In the genomic region with DNA sequence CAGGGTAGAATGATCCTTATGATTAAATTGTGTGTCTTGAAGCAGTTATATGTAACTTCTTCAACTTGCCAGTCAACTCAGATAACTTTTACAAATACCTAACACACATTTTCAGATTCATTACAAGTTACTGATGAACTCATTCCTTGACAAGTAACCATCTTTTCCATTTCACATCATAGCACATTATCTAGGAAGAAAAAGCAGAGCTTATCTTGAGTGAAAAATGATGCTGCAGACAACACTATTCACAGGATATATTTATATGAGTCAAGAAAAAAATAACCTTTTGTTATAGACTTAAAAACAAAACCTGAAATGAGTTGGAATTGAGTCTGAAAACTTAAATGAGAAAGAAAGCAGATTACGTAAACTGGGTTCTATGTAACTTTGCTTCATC, we compare ENCODE assay signal across 17 cellular contexts.
A peak's percentile ranks its signal among the peaks of the same experiment; 100 is the strongest.
DNase-seq lines count a peak whose midpoint lies in the region; ATAC-seq and TF ChIP-seq lines count a peak whose summit lies in the region.
"Had no signal": no experiment of that assay in that cellular context is flagged by ENCODE, and none has a peak within 500 bp of the region (broad histone marks: within the 10 kb centered on the region; RNA-seq: fewer than 3 reads in every experiment).

No MANE protein-coding gene starts in this region.

- CTCF ChIA-PET in CD8-positive, alpha-beta T cell (lab: Charles Lee), result interaction anchor here (2.2 kb wide), 1 partner anchor 69 kb away, joined by 9 read pairs; no protein-coding TSS in a partner anchor

- DNase-seq in activated T-cell treated with anti-CD3 and anti-CD28 coated beads, Interleukin-2, amount 50 U/mL, for 24 hours, result no peak
- no peak for DNase-seq in activated T-cell treated with anti-CD3 and anti-CD28 coated beads, Interleukin-2, amount 50 U/mL, for 1 hour
- DNase-seq in CD8-positive, alpha-beta T cell, result no peak
- DNase-seq in smooth muscle cell (lab: John Stamatoyannopoulos, UW; ENCODE audit: unreplicated experiment), result no peak
- DNase-seq in kidney glomerular epithelial cell (lab: John Stamatoyannopoulos, UW), result no peak
- DNase-seq in NCI-H446 treated with DMSO at 0.1 percent for 48 hours (lab: John Stamatoyannopoulos, UW), result no peak
- DNase-seq: DMS79; NCI-H1694 treated with DMSO at 0.1 percent for 48 hours; NCI-H510A; NCI-H748 treated with DMSO at 0.1 percent for 48 hours; NK-92 treated with Interleukin-12 subunit alpha and Interleukin-12 subunit beta, amount 100 ng/mL, for 24 hours; Peyer's patch had no signal

- no peaks in the 10 kb centered on the region for H3K9me3 ChIP-seq in CD8-positive, alpha-beta T cell (ENCODE audit: low read length)
- H3K9me3 ChIP-seq in smooth muscle cell (replicated peaks; ENCODE audit: low read depth), result no peaks in the 10 kb centered on the region
- H3K9me3 ChIP-seq: A549, BLaER1, Peyer's patch had no signal

- H3K4me3 Mint-ChIP-seq in activated T-cell treated with anti-CD3 and anti-CD28 coated beads, Interleukin-2, amount 50 U/mL, for 24 hours, result no peak overlapping the region
- peak overlapping the region; percentile 30 for H3K4me3 Mint-ChIP-seq in CD8-positive, alpha-beta T cell
- peak overlapping the region; percentile 56 for H3K4me3 Mint-ChIP-seq in activated T-helper 17 cell treated with anti-CD3 and anti-CD28 coated beads, Interleukin-2, amount 50 U/mL, for 72 hours

- H3K4me1 ChIP-seq in CD8-positive, alpha-beta T cell (ENCODE audit: insufficient read depth, low read length), result peaks cover 95% of the 10 kb centered on the region
- H3K4me1 ChIP-seq in smooth muscle cell (ENCODE audit: low read depth), result no peaks in the 10 kb centered on the region
- H3K4me1 ChIP-seq: A549, Peyer's patch had no signal

- peaks cover 48% of the 10 kb centered on the region for H3K79me2 ChIP-seq in smooth muscle cell (ENCODE audit: low read depth)

- H3K9ac ChIP-seq in smooth muscle cell (ENCODE audit: low read depth), result no peak overlapping the region
- H3K9ac ChIP-seq: BLaER1 had no signal

- no peak for ATAC-seq in CD8-positive, alpha-beta T cell
- peak; percentile 66 for ATAC-seq in activated T-helper 17 cell treated with anti-CD3 and anti-CD28 coated beads, Interleukin-2, amount 50 U/mL, for 72 hours (replicated peaks)
- ATAC-seq in HG03108 (IDR thresholded peaks at IDR 0.05; ENCODE audit: unreplicated experiment), result no peak
- ATAC-seq: A549, K562 had no signal

- H3K36me3 ChIP-seq in CD8-positive, alpha-beta T cell (ENCODE audit: insufficient read depth, low read length), result peaks cover 18% of the 10 kb centered on the region
- H3K36me3 ChIP-seq in smooth muscle cell (ENCODE audit: low read depth), result no peaks in the 10 kb centered on the region
- H3K36me3 ChIP-seq: Peyer's patch had no signal

- peak overlapping the region; percentile 90 for H3K27ac Mint-ChIP-seq in activated T-cell treated with anti-CD3 and anti-CD28 coated beads, Interleukin-2, amount 50 U/mL, for 24 hours
- H3K27ac Mint-ChIP-seq in CD8-positive, alpha-beta T cell, result peak overlapping the region; percentile 86
- peak overlapping the region; percentile 85 for H3K27ac Mint-ChIP-seq in activated T-helper 17 cell treated with anti-CD3 and anti-CD28 coated beads, Interleukin-2, amount 50 U/mL, for 72 hours

- H3K27ac ChIP-seq in CD8-positive, alpha-beta T cell (ENCODE audit: low read depth, low read length), result no peak overlapping the region
- H3K27ac ChIP-seq in smooth muscle cell (ENCODE audit: low read depth), result peak overlapping the region; percentile 69
- H3K27ac ChIP-seq: A549, BLaER1, Peyer's patch had no signal

- no peak overlapping the region for H3K4me3 ChIP-seq in CD8-positive, alpha-beta T cell (ENCODE audit: low read depth, low read length)
- no peak overlapping the region for H3K4me3 ChIP-seq in smooth muscle cell
- H3K4me3 ChIP-seq: A549, BLaER1, K562, Peyer's patch had no signal

- POLR2A ChIA-PET in CD8-positive, alpha-beta T cell (lab: Charles Lee), result interaction anchor here (0.6 to 5.1 kb wide), 6 partner anchors 9 to 67 kb away, joined by 3 to 20 read pairs (median 4); no protein-coding TSS in a partner anchor

- H4K20me1 ChIP-seq in smooth muscle cell (ENCODE audit: low read depth), result peaks cover 29% of the 10 kb centered on the region

- no peak overlapping the region for H2AFZ ChIP-seq in smooth muscle cell (ENCODE audit: low read depth)

- WGBS in smooth muscle cell (ENCODE audit: low lambda C conversion rate), result 96% methylated on average over 1 of the region's 1 CpG

- H3K4me1 Mint-ChIP-seq in activated T-cell treated with anti-CD3 and anti-CD28 coated beads, Interleukin-2, amount 50 U/mL, for 24 hours (ENCODE audit: low read depth), result peaks cover 93% of the 10 kb centered on the region
- H3K4me1 Mint-ChIP-seq in CD8-positive, alpha-beta T cell (ENCODE audit: low read depth), result peaks cover 91% of the 10 kb centered on the region
- peaks cover 52% of the 10 kb centered on the region for H3K4me1 Mint-ChIP-seq in activated T-helper 17 cell treated with anti-CD3 and anti-CD28 coated beads, Interleukin-2, amount 50 U/mL, for 72 hours

- no peaks in the 10 kb centered on the region for H3F3A ChIP-seq in smooth muscle cell (ENCODE audit: low read depth)

- no peaks in the 10 kb centered on the region for H3K27me3 ChIP-seq in CD8-positive, alpha-beta T cell (ENCODE audit: insufficient read depth, low read length)
- no peaks in the 10 kb centered on the region for H3K27me3 ChIP-seq in smooth muscle cell (ENCODE audit: low read depth)
- H3K27me3 ChIP-seq: BLaER1, Peyer's patch had no signal

- H3K4me2 ChIP-seq in smooth muscle cell, result no peak overlapping the region
- H3K4me2 ChIP-seq: A549 had no signal

- H3K9me3 Mint-ChIP-seq in activated T-cell treated with anti-CD3 and anti-CD28 coated beads, Interleukin-2, amount 50 U/mL, for 24 hours, result no peaks in the 10 kb centered on the region
- no peaks in the 10 kb centered on the region for H3K9me3 Mint-ChIP-seq in CD8-positive, alpha-beta T cell
- H3K9me3 Mint-ChIP-seq in activated T-helper 17 cell treated with anti-CD3 and anti-CD28 coated beads, Interleukin-2, amount 50 U/mL, for 72 hours, result no peaks in the 10 kb centered on the region

- intact Hi-C loops in CD8-positive, alpha-beta T cell (cut with DNase I, micrococcal nuclease), result no loop called here

- H3K27me3 Mint-ChIP-seq in activated T-cell treated with anti-CD3 and anti-CD28 coated beads, Interleukin-2, amount 50 U/mL, for 24 hours, result no peaks in the 10 kb centered on the region
- H3K27me3 Mint-ChIP-seq in CD8-positive, alpha-beta T cell (ENCODE audit: low read depth), result no peaks in the 10 kb centered on the region
- H3K27me3 Mint-ChIP-seq in activated T-helper 17 cell treated with anti-CD3 and anti-CD28 coated beads, Interleukin-2, amount 50 U/mL, for 72 hours, result no peaks in the 10 kb centered on the region

- peaks cover 63% of the 10 kb centered on the region for H3K36me3 Mint-ChIP-seq in activated T-cell treated with anti-CD3 and anti-CD28 coated beads, Interleukin-2, amount 50 U/mL, for 24 hours (ENCODE audit: low read depth)
- peaks cover 83% of the 10 kb centered on the region for H3K36me3 Mint-ChIP-seq in CD8-positive, alpha-beta T cell
- H3K36me3 Mint-ChIP-seq in activated T-helper 17 cell treated with anti-CD3 and anti-CD28 coated beads, Interleukin-2, amount 50 U/mL, for 72 hours (ENCODE audit: low read depth), result peaks cover 61% of the 10 kb centered on the region

- TF ChIP-seq CTCF in CD8-positive, alpha-beta T cell (IDR thresholded peaks at IDR 0.05), result no peak
- TF ChIP-seq CTCF in smooth muscle cell (IDR thresholded peaks at IDR 0.05; ENCODE audit: borderline replicate concordance, insufficient read depth, poor library complexity, severe bottlenecking), result no peak
